ENCODE assay signal across 8 cellular contexts in the genomic region with DNA sequence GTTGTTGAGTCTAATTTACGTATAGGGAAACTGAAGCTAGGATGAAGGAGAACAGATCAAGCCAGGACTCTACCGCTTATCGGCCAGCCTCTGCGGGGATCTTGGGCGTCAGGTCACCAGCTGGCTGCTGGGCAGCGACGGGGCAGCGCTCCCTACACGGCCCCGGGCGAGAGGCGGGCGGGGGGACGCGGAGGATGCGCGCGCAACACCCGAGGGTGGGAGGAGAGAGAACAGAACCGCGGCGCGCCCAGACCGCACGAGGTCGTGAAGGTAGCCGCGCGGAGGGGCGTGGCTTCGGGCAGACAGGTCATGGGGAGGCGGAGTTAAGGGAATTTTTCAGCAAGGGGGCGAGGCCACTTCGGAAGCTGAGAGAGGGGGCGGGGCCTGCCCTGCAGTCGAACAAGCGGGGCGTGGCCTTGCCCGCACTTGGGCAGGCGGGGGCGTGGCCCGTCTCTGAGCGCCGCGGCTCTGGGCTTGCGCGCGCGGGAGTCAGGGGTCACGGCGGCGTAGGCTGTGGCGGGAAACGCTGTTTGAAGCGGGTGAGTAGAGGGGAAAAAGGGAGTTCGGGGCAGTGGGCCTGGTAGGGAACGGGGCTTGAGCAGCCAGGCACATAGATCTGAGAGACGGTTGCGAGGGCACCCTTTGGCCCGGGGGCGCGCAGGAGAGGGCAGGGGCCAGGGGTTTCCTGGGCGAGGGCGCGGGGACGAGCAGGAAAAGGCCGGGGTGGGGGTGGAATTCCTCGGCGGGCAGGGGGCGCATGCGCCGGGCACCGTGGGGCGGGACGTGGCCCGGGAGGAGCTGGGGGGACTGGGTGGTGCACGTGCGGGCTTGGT.
DNase-seq lines count a peak whose midpoint lies in the region; ATAC-seq lines count a peak whose summit lies in the region.

A gene (plus strand): TSS at position 496 of the 833 bp plus-strand sequence. CDS start 14,505 bp downstream, outside the sequence.

- H3K27ac Mint-ChIP-seq in central memory CD8-positive, alpha-beta T cell (ENCODE audit: low read depth), result peak within 1 kb of the TSS; percentile 93

- peaks cover 36% of the 10 kb centered on the region for H3K36me3 Mint-ChIP-seq in central memory CD8-positive, alpha-beta T cell (ENCODE audit: insufficient read depth)

- H3K9me3 Mint-ChIP-seq in central memory CD8-positive, alpha-beta T cell, result no peaks in the 10 kb centered on the region

- H3K4me1 Mint-ChIP-seq in central memory CD8-positive, alpha-beta T cell, result peaks cover 48% of the 10 kb centered on the region

- H3K27me3 Mint-ChIP-seq in central memory CD8-positive, alpha-beta T cell, result no peaks in the 10 kb centered on the region

- peak; percentile 99 for DNase-seq in AG08396 (ENCODE audit: low spot score)
- peak; percentile 90 to 98 for DNase-seq in NCI-H446 (lab: John Stamatoyannopoulos, UW)
- DNase-seq in activated CD4-positive, CD25-positive, alpha-beta regulatory T cell treated with anti-CD3 and anti-CD28 coated beads, Interleukin-2, amount 50 U/mL, for 16 hours (ENCODE audit: low read depth, low spot score), result peak; percentile 95
- DNase-seq in central memory CD8-positive, alpha-beta T cell (ENCODE audit: low spot score in 2 of 2), result peak; percentile 97 to 98
- DNase-seq in iris pigment epithelial cell (ENCODE audit: low read depth), result peak; percentile 97
- peak; percentile 99 for DNase-seq in stimulated activated CD4-positive, alpha-beta T cell treated with anti-CD3 and anti-CD28 coated beads, Interleukin-12 subunit alpha, Interleukin-12 subunit beta, amount 100 ng/mL, for 4 hours

- peak within 1 kb of the TSS; percentile 98 for H3K4me3 Mint-ChIP-seq in central memory CD8-positive, alpha-beta T cell

- peak; percentile 90 for ATAC-seq in GM19025 (IDR thresholded peaks at IDR 0.05; ENCODE audit: low read depth, unreplicated experiment)
- peak; percentile 76 for ATAC-seq in HG03342 (IDR thresholded peaks at IDR 0.05; ENCODE audit: unreplicated experiment)
- peak; percentile 76 for ATAC-seq in central memory CD8-positive, alpha-beta T cell (replicated peaks; ENCODE audit: extremely low read depth, poor library complexity, severe bottlenecking)

Comparison
In these comparisons a context has a peak if more than half of its experiments do, and no peak if none do; other contexts are left out.
1. Peak in every context shown above with its lines: DNase-seq and ATAC-seq.